In the genomic region with DNA sequence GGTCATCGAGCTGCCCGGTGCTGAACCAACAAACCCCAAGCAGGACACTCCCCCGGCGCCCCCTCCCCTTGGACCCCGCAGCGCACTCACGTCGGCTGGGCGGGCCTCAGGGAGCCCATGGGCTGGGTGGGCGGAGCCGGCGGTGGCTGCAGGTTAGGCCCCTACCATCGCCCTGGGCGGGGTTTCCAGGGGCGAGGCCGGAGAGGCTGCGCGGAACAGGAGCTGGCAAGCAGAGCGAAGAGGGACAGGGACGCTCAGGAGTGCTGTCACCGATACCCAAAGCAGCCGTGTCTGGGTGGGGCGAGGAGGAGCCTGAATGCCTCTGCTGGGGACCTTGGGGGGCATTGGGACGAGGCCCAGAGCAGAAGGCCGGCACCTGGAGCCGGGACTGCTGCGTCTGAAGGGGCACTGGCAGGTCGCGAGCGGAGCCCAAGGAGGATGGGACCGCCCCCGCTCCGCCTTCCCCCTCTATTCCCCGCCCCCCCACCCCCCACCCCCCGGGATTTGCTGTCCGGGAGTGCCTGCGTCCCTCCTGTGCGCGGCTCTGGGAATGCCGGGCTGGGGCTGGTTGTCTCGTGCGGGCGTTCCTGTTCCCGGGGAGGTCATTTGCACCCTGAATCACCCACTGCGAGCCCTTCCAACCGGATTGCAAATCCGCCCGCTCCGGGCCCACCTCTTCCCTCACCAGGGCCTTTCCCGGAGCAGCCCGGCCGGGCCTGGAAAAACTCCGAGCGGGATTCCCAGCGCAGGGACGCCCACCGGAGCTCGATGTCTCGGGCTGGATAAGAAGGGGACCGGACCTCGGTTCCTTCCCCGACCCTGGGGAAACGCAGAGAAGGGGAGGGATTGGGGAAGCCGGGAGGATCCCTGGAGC, we compare ENCODE assay signal across 1 cellular context.
TF ChIP-seq lines count a peak whose summit lies in the region.

No MANE protein-coding gene starts in this region.

TF ChIP-seq in HEK293, 187 proteins besides CTCF, POLR2A, EP300 and RAD21 (continued from another document and continues in another):
- TF ChIP-seq, protein P1, sequence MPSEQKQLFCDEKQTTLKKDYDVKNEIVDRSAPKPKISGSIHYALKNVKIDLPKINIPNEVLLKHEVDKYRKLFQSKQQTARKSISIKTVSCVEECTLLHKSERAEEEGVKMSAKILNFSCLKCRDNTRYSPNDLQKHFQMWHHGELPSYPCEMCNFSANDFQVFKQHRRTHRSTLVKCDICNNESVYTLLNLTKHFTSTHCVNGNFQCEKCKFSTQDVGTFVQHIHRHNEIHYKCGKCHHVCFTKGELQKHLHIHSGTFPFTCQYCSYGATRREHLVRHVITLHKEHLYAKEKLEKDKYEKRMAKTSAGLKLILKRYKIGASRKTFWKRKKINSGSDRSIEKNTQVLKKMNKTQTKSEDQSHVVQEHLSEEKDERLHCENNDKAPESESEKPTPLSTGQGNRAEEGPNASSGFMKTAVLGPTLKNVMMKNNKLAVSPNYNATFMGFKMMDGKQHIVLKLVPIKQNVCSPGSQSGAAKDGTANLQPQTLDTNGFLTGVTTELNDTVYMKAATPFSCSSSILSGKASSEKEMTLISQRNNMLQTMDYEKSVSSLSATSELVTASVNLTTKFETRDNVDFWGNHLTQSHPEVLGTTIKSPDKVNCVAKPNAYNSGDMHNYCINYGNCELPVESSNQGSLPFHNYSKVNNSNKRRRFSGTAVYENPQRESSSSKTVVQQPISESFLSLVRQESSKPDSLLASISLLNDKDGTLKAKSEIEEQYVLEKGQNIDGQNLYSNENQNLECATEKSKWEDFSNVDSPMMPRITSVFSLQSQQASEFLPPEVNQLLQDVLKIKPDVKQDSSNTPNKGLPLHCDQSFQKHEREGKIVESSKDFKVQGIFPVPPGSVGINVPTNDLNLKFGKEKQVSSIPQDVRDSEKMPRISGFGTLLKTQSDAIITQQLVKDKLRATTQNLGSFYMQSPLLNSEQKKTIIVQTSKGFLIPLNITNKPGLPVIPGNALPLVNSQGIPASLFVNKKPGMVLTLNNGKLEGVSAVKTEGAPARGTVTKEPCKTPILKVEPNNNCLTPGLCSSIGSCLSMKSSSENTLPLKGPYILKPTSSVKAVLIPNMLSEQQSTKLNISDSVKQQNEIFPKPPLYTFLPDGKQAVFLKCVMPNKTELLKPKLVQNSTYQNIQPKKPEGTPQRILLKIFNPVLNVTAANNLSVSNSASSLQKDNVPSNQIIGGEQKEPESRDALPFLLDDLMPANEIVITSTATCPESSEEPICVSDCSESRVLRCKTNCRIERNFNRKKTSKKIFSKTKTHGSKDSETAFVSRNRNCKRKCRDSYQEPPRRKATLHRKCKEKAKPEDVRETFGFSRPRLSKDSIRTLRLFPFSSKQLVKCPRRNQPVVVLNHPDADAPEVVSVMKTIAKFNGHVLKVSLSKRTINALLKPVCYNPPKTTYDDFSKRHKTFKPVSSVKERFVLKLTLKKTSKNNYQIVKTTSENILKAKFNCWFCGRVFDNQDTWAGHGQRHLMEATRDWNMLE (tag by site-specific recombination; conservative IDR thresholded peaks at IDR 0.05; ENCODE audit: low read depth): no peak
- no peak for TF ChIP-seq ZNF169 (tag by site-specific recombination; IDR thresholded peaks at IDR 0.05)
- TF ChIP-seq, protein P2, sequence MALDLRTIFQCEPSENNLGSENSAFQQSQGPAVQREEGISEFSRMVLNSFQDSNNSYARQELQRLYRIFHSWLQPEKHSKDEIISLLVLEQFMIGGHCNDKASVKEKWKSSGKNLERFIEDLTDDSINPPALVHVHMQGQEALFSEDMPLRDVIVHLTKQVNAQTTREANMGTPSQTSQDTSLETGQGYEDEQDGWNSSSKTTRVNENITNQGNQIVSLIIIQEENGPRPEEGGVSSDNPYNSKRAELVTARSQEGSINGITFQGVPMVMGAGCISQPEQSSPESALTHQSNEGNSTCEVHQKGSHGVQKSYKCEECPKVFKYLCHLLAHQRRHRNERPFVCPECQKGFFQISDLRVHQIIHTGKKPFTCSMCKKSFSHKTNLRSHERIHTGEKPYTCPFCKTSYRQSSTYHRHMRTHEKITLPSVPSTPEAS (tag by site-specific recombination; IDR thresholded peaks at IDR 0.05): no peak
- TF ChIP-seq, protein P3, sequence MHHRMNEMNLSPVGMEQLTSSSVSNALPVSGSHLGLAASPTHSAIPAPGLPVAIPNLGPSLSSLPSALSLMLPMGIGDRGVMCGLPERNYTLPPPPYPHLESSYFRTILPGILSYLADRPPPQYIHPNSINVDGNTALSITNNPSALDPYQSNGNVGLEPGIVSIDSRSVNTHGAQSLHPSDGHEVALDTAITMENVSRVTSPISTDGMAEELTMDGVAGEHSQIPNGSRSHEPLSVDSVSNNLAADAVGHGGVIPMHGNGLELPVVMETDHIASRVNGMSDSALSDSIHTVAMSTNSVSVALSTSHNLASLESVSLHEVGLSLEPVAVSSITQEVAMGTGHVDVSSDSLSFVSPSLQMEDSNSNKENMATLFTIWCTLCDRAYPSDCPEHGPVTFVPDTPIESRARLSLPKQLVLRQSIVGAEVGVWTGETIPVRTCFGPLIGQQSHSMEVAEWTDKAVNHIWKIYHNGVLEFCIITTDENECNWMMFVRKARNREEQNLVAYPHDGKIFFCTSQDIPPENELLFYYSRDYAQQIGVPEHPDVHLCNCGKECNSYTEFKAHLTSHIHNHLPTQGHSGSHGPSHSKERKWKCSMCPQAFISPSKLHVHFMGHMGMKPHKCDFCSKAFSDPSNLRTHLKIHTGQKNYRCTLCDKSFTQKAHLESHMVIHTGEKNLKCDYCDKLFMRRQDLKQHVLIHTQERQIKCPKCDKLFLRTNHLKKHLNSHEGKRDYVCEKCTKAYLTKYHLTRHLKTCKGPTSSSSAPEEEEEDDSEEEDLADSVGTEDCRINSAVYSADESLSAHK (tag by site-specific recombination; IDR thresholded peaks at IDR 0.05): no peak
- TF ChIP-seq, protein P4, sequence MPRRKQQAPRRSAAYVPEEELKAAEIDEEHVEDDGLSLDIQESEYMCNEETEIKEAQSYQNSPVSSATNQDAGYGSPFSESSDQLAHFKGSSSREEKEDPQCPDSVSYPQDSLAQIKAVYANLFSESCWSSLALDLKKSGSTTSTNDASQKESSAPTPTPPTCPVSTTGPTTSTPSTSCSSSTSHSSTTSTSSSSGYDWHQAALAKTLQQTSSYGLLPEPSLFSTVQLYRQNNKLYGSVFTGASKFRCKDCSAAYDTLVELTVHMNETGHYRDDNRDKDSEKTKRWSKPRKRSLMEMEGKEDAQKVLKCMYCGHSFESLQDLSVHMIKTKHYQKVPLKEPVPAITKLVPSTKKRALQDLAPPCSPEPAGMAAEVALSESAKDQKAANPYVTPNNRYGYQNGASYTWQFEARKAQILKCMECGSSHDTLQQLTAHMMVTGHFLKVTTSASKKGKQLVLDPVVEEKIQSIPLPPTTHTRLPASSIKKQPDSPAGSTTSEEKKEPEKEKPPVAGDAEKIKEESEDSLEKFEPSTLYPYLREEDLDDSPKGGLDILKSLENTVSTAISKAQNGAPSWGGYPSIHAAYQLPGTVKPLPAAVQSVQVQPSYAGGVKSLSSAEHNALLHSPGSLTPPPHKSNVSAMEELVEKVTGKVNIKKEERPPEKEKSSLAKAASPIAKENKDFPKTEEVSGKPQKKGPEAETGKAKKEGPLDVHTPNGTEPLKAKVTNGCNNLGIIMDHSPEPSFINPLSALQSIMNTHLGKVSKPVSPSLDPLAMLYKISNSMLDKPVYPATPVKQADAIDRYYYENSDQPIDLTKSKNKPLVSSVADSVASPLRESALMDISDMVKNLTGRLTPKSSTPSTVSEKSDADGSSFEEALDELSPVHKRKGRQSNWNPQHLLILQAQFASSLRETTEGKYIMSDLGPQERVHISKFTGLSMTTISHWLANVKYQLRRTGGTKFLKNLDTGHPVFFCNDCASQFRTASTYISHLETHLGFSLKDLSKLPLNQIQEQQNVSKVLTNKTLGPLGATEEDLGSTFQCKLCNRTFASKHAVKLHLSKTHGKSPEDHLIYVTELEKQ (tag by site-specific recombination; IDR thresholded peaks at IDR 0.05; ENCODE audit: borderline replicate concordance): no peak
- no peak for TF ChIP-seq PRDM6 (tag by site-specific recombination; IDR thresholded peaks at IDR 0.05)
- TF ChIP-seq ZNF488 (tag by site-specific recombination; IDR thresholded peaks at IDR 0.05): no peak
- TF ChIP-seq ZNF626 (tag by site-specific recombination; IDR thresholded peaks at IDR 0.05): no peak
- TF ChIP-seq ZNF266 (tag by site-specific recombination; IDR thresholded peaks at IDR 0.05; ENCODE audit: low read depth): no peak
- no peak for TF ChIP-seq PRDM1 (tag by site-specific recombination; IDR thresholded peaks at IDR 0.05)
- TF ChIP-seq ZNF239 (tag by site-specific recombination; IDR thresholded peaks at IDR 0.05): no peak
- no peak for TF ChIP-seq ZNF146 (tag by site-specific recombination; IDR thresholded peaks at IDR 0.05)
- TF ChIP-seq EGR2 (tag by site-specific recombination; IDR thresholded peaks at IDR 0.05; ENCODE audit: low read depth): 0 out of 2 replicates have a peak, but pooled peaks have one; percentile 25
- TF ChIP-seq, protein P5, sequence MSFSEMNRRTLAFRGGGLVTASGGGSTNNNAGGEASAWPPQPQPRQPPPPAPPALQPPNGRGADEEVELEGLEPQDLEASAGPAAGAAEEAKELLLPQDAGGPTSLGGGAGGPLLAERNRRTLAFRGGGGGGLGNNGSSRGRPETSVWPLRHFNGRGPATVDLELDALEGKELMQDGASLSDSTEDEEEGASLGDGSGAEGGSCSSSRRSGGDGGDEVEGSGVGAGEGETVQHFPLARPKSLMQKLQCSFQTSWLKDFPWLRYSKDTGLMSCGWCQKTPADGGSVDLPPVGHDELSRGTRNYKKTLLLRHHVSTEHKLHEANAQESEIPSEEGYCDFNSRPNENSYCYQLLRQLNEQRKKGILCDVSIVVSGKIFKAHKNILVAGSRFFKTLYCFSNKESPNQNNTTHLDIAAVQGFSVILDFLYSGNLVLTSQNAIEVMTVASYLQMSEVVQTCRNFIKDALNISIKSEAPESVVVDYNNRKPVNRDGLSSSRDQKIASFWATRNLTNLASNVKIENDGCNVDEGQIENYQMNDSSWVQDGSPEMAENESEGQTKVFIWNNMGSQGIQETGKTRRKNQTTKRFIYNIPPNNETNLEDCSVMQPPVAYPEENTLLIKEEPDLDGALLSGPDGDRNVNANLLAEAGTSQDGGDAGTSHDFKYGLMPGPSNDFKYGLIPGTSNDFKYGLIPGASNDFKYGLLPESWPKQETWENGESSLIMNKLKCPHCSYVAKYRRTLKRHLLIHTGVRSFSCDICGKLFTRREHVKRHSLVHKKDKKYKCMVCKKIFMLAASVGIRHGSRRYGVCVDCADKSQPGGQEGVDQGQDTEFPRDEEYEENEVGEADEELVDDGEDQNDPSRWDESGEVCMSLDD (tag by site-specific recombination; IDR thresholded peaks at IDR 0.05): peak; percentile 17; the same call in 1 of the 2 replicates
- TF ChIP-seq OVOL3 (tag by site-specific recombination; IDR thresholded peaks at IDR 0.05): no peak
- TF ChIP-seq ZNF433 (tag by site-specific recombination; IDR thresholded peaks at IDR 0.05; ENCODE audit: low read depth): no peak
- TF ChIP-seq HOXA7 (CRISPR knock-in tag; IDR thresholded peaks at IDR 0.05; ENCODE audit: borderline replicate concordance): no peak
- TF ChIP-seq ZNF561 (tag by site-specific recombination; IDR thresholded peaks at IDR 0.05; ENCODE audit: borderline replicate concordance): no peak
- TF ChIP-seq ZNF777 (tag by site-specific recombination; IDR thresholded peaks at IDR 0.05; ENCODE audit: borderline replicate concordance): no peak
- no peak; the same call in 1 of the 2 replicates for TF ChIP-seq ZNF324 (tag by site-specific recombination; IDR thresholded peaks at IDR 0.05)
- TF ChIP-seq MEIS1 (CRISPR knock-in tag; IDR thresholded peaks at IDR 0.05; ENCODE audit: borderline replicate concordance): no peak
- TF ChIP-seq SETDB1 (IDR thresholded peaks at IDR 0.05; ENCODE audit: insufficient read length, low read length): no peak
- TF ChIP-seq ZNF184 (tag by site-specific recombination; IDR thresholded peaks at IDR 0.05): no peak
- no peak for TF ChIP-seq SCRT1 (tag by site-specific recombination; IDR thresholded peaks at IDR 0.05; ENCODE audit: borderline replicate concordance)
- no peak for TF ChIP-seq SALL2 (tag by site-specific recombination; IDR thresholded peaks at IDR 0.05; ENCODE audit: borderline replicate concordance)
- peak; percentile 94 for TF ChIP-seq KLF1 (tag by site-specific recombination; IDR thresholded peaks at IDR 0.05)
- TF ChIP-seq MYNN (tag by site-specific recombination; IDR thresholded peaks at IDR 0.05; ENCODE audit: borderline replicate concordance): no peak
- TF ChIP-seq ZNF658 (tag by site-specific recombination; IDR thresholded peaks at IDR 0.05): no peak
- peak; percentile 88 for TF ChIP-seq IKZF3 (tag by site-specific recombination; IDR thresholded peaks at IDR 0.05)
- TF ChIP-seq ZNF580 (tag by site-specific recombination; IDR thresholded peaks at IDR 0.05): no peak
- no peak for TF ChIP-seq GLI4 (tag by site-specific recombination; IDR thresholded peaks at IDR 0.05)
- no peak for TF ChIP-seq BCL11B (tag by site-specific recombination; IDR thresholded peaks at IDR 0.05; ENCODE audit: low read depth)
- TF ChIP-seq ZNF341 (tag by site-specific recombination; IDR thresholded peaks at IDR 0.05; ENCODE audit: low read depth): peak; percentile 57
- TF ChIP-seq, protein P6, sequence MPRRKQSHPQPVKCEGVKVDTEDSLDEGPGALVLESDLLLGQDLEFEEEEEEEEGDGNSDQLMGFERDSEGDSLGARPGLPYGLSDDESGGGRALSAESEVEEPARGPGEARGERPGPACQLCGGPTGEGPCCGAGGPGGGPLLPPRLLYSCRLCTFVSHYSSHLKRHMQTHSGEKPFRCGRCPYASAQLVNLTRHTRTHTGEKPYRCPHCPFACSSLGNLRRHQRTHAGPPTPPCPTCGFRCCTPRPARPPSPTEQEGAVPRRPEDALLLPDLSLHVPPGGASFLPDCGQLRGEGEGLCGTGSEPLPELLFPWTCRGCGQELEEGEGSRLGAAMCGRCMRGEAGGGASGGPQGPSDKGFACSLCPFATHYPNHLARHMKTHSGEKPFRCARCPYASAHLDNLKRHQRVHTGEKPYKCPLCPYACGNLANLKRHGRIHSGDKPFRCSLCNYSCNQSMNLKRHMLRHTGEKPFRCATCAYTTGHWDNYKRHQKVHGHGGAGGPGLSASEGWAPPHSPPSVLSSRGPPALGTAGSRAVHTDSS (tag by site-specific recombination; IDR thresholded peaks at IDR 0.05): no peak
- no peak for TF ChIP-seq FEZF1 (tag by site-specific recombination; IDR thresholded peaks at IDR 0.05)
